Comparison of ENCODE assay signal across 19 cellular contexts in the genomic region with DNA sequence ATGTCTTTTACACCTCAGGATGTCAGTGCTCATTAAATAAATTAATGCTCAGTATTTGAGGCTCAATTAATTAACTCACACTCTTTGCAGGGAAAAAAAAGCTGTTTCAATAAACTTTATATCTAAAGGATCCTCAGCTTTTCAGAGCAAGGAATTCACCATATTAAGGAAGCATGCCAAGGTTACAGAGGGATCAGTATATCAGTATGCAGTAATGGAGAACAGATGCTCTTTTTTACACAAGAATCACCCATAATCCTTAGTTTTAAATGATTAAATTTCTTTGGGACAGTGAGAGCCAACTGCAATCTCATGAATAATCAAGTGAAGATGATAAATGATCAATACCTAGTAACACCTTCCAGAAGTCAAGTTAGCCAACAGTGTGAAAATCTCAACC. TPM values are rescaled to one million over a fixed set of nuclear protein-coding genes. Genes with fewer than 3 reads are reported as not detected.
DNase-seq lines count a peak whose midpoint lies in the region; ATAC-seq and TF ChIP-seq lines count a peak whose summit lies in the region.
"Had no signal": no experiment of that assay in that cellular context is flagged by ENCODE, and none has a peak within 500 bp of the region (broad histone marks: within the 10 kb centered on the region; RNA-seq: fewer than 3 reads in every experiment).

No MANE protein-coding gene starts in this region.

- H4K20me1 ChIP-seq in GM23248 (ENCODE audit: insufficient read depth): no peaks in the 10 kb centered on the region

- H3F3A ChIP-seq in GM23248 (ENCODE audit: insufficient read depth): no peaks in the 10 kb centered on the region

- peak overlapping the region; percentile 42 for H3K27ac Mint-ChIP-seq in nephron progenitor cell
- H3K27ac Mint-ChIP-seq: CD4-positive, alpha-beta T cell; GM23338 had no signal

- H2AFZ ChIP-seq in GM23248: no peak overlapping the region
- H2AFZ ChIP-seq: GM23338 had no signal

- no peaks in the 10 kb centered on the region for H3K4me1 ChIP-seq in GM23248 (ENCODE audit: insufficient read depth)
- no peaks in the 10 kb centered on the region for H3K4me1 ChIP-seq in adipocyte (ENCODE audit: control insufficient read depth, insufficient read depth, low read length)

- H3K9me2 ChIP-seq in GM23248 (ENCODE audit: insufficient read depth): no peaks in the 10 kb centered on the region

- intact Hi-C loops in left colon (cut with DNase I, micrococcal nuclease): no loop called here

- H3K9ac ChIP-seq in GM23248: no peak overlapping the region
- no peak overlapping the region for H3K9ac ChIP-seq in adipocyte (ENCODE audit: low read length)

- TF ChIP-seq CTCF in nephron progenitor cell (IDR thresholded peaks at IDR 0.05): no peak

- H3K27me3 ChIP-seq in GM23248 (replicated peaks; ENCODE audit: insufficient read depth) (no peaks in the 10 kb centered on the region), adipocyte (replicated peaks; ENCODE audit: control insufficient read depth, insufficient read depth, low read length) (no peaks in the 10 kb centered on the region)

- no peaks in the 10 kb centered on the region for H3K9me3 Mint-ChIP-seq in nephron progenitor cell
- H3K9me3 Mint-ChIP-seq: CD4-positive, alpha-beta T cell; GM23338 had no signal

- H3K36me3 ChIP-seq in GM23248 (ENCODE audit: low read depth) (peaks cover 19% of the 10 kb centered on the region; the same call in 1 of the 2 replicates), adipocyte (ENCODE audit: control insufficient read depth, insufficient read depth, low read length, severe bottlenecking) (peaks cover 22% of the 10 kb centered on the region)

- no peaks in the 10 kb centered on the region for H3K9me3 ChIP-seq in GM23248 (ENCODE audit: low read depth)
- H3K9me3 ChIP-seq in adipocyte (ENCODE audit: control insufficient read depth, low read length): no peaks in the 10 kb centered on the region

- H3K27me3 Mint-ChIP-seq in nephron progenitor cell (ENCODE audit: low read depth, poor library complexity): no peaks in the 10 kb centered on the region
- H3K27me3 Mint-ChIP-seq: CD4-positive, alpha-beta T cell had no signal

- DNase-seq in GM23248: peak; percentile 5
- DNase-seq in adipocyte (ENCODE audit: low read depth): peak; percentile 49
- DNase-seq in fibroblast of peridontal ligament (ENCODE audit: extremely low read depth): peak; percentile 66
- no peak for DNase-seq in nephron progenitor cell
- no peak for DNase-seq in left colon
- DNase-seq in germinal center (ENCODE audit: low spot score): no peak
- DNase-seq in activated T-cell treated with anti-CD3 and anti-CD28 coated beads, Interleukin-2, amount 50 U/mL, for 48 hours: no peak
- DNase-seq: ACHN; AML-193; CD4-positive, alpha-beta T cell; DMS153; DMS79; GF-D8; HCEC 1CT; KG1 had no signal

- H3K79me2 ChIP-seq in GM23248 (ENCODE audit: insufficient read depth): no peaks in the 10 kb centered on the region

- H3K4me2 ChIP-seq in GM23248 (ENCODE audit: unreplicated experiment): no peak overlapping the region
- H3K4me2 ChIP-seq: GM23338 had no signal

- ATAC-seq in left colon (no peak), GM18519 (IDR thresholded peaks at IDR 0.05; ENCODE audit: low FRiP score, unreplicated experiment) (no peak)
- ATAC-seq: GM23338 had no signal

- H3K4me3 Mint-ChIP-seq in nephron progenitor cell: no peak overlapping the region
- H3K4me3 Mint-ChIP-seq: CD4-positive, alpha-beta T cell; GM23338 had no signal

- H3K4me3 ChIP-seq in GM23248: no peak overlapping the region
- H3K4me3 ChIP-seq in adipocyte (ENCODE audit: low read length): no peak overlapping the region
- H3K4me3 ChIP-seq: GM23338 had no signal

- H3K4me1 Mint-ChIP-seq in nephron progenitor cell: peaks cover 5% of the 10 kb centered on the region
- H3K4me1 Mint-ChIP-seq: GM23338 had no signal

- H3K27ac ChIP-seq in GM23248: no peak overlapping the region
- H3K27ac ChIP-seq: C4-2B had no signal

- in situ Hi-C loops in GM23248 (cut with MboI): no loop called here

- H3K36me3 Mint-ChIP-seq in nephron progenitor cell (ENCODE audit: low read depth): peaks cover 64% of the 10 kb centered on the region

RNA-seq across cellular contexts. Expression of a gene that starts 14.9 kb away (rescaled TPM):
- total RNA-seq in GM23248 (2014; rRNA removed; shearing (Covaris generic)): under 0.01 and 0.25 TPM in 2 replicates
- not detected in 2 replicates for polyA plus RNA-seq in GM23248 (2016; fragmentation: Nextera tagmentation; extraction: Ambion mirVana)
- total RNA-seq in left colon: under 1 TPM in 1 of 2 donors, not detected in 1; 0.27 TPM
- total RNA-seq: GM23338 had no signal
- polyA plus RNA-seq: BJ, GM23338 had no signal

RNA-seq across cellular contexts. Expression of a gene that starts 24.4 kb away (rescaled TPM):
- 13.7 and 16.4 TPM in 2 replicates for total RNA-seq in GM23248 (2014; rRNA removed; shearing (Covaris generic))
- polyA plus RNA-seq in GM23248 (2016; fragmentation: Nextera tagmentation; extraction: Ambion mirVana): 21.4 and 22.3 TPM in 2 replicates
- 10 to 100 TPM in 1 of 2 donors, 1 to 10 TPM in 1; 7.8 to 14.9 TPM for total RNA-seq in left colon

Comparison
In these comparisons a context has a peak if more than half of its experiments do, and no peak if none do; other contexts are left out.
1. DNase-seq: peak in GM23248 (single experiment), adipocyte (single experiment) and fibroblast of peridontal ligament (single experiment); none in nephron progenitor cell (single experiment), left colon (0 of 2), germinal center (single experiment) and activated T-cell treated with anti-CD3 and anti-CD28 coated beads, Interleukin-2, amount 50 U/mL, for 48 hours (0 of 2).